Comparison of ENCODE assay signal across 8 cellular contexts in the genomic region with DNA sequence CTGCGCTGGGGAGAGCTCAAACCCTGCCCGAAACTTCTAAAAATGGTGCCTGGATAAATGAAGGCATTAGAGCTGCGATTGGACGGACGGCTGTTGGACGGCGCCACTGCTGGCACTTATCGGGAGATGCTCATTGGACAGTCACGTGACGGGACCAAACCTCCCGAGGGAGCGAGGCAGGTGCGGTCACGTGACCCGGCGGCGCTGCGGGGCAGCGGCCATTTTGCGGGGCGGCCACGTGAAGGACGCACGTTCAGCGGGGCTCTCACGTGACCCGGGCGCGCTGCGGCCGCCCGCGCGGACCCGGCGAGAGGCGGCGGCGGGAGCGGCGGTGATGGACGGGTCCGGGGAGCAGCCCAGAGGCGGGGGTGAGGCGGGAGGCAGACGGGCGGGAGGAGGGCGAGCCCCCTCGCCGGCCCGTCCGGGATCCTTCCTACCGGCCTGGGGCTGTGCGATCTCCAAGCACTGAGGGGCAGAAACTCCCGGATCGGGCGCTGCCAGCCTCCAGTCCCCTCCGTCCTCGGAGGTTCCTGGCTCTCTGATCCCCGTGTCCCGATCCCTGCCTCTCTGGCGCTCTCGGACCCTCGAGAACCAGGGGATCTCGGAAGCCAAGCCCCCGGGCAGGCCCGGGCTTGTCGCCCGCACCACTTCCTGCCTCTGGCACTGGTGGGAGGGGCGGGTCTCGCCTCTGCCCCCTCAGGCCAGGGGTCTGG. TPM values are rescaled to one million over a fixed set of nuclear protein-coding genes. Genes with fewer than 3 reads are reported as not detected.
DNase-seq lines count a peak whose midpoint lies in the region; ATAC-seq and TF ChIP-seq lines count a peak whose summit lies in the region.

A gene (plus strand): TSS at position 281 of the 713 bp plus-strand sequence. CDS start 54 bp downstream, at position 335.

- H3F3A ChIP-seq in GM23338 (replicated peaks; ENCODE audit: low read depth), result peaks cover 20% of the 10 kb centered on the region

- intact Hi-C loops in activated T-helper 2 cell treated with anti-CD3 and anti-CD28 coated beads, Interferon-gamma antibody, Interleukin-2, Interleukin-4, amounts not matched to agents 10 μg/mL and 5 μg/mL and 100 μg/mL, durations not matched to agents 14 hours and 24 hours and 36 hours (cut with micrococcal nuclease), result loop anchor here (1.0 kb wide), 1 partner anchor 11 kb away; a partner anchor contains a TSS
- intact Hi-C loops in natural killer cell (cut with micrococcal nuclease), result loop anchor here (1.0 kb wide), 1 partner anchor 11 kb away; a partner anchor contains a TSS

- peaks cover 13% of the 10 kb centered on the region for H4K20me1 ChIP-seq in GM23338 (replicated peaks; ENCODE audit: insufficient read depth)

- H3K27ac Mint-ChIP-seq in GM23338 (peak within 1 kb of the TSS; percentile 94), natural killer cell (peak within 1 kb of the TSS; percentile 79 to 85)
- H3K27ac Mint-ChIP-seq in activated T-helper 2 cell treated with anti-CD3 and anti-CD28 coated beads, Interferon-gamma antibody, Interleukin-2, Interleukin-4, amounts not matched to agents 10 μg/mL and 5 μg/mL and 100 μg/mL, durations not matched to agents 14 hours and 24 hours and 36 hours, result peak within 1 kb of the TSS; percentile 84

- no peaks in the 10 kb centered on the region for H3K27me3 ChIP-seq in GM23338 (ENCODE audit: insufficient read depth)
- no peaks in the 10 kb centered on the region for H3K27me3 ChIP-seq in RWPE2 (ENCODE audit: insufficient read depth, poor library complexity, severe bottlenecking)

- no peaks in the 10 kb centered on the region for H3K9me2 ChIP-seq in GM23338 (ENCODE audit: insufficient read depth)

- H3K4me3 ChIP-seq in GM23338, result peak within 1 kb of the TSS; percentile 88
- H3K4me3 ChIP-seq in LNCaP clone FGC (ENCODE audit: low read depth, low read length), result peak within 1 kb of the TSS; percentile 88
- peak within 1 kb of the TSS; percentile 66 for H3K4me3 ChIP-seq in RWPE2 (ENCODE audit: severe bottlenecking)
- H3K4me3 ChIP-seq in fibroblast of mammary gland (ENCODE audit: control insufficient read depth, low read depth, low read length), result peak within 1 kb of the TSS; percentile 89

- no peaks in the 10 kb centered on the region for H3K9me3 ChIP-seq in RWPE2 (ENCODE audit: severe bottlenecking)

- H3K4me1 Mint-ChIP-seq in GM23338, result peaks cover 16% of the 10 kb centered on the region
- H3K4me1 Mint-ChIP-seq in activated T-helper 2 cell treated with anti-CD3 and anti-CD28 coated beads, Interferon-gamma antibody, Interleukin-2, Interleukin-4, amounts not matched to agents 10 μg/mL and 5 μg/mL and 100 μg/mL, durations not matched to agents 14 hours and 24 hours and 36 hours (ENCODE audit: low read depth), result peaks cover 24% of the 10 kb centered on the region
- H3K4me1 Mint-ChIP-seq in natural killer cell, result peaks cover 14 to 20% of the 10 kb centered on the region in 2 donors

- H3K36me3 Mint-ChIP-seq in GM23338 (ENCODE audit: low read depth) (peaks cover 42% of the 10 kb centered on the region), natural killer cell (no peaks in the 10 kb centered on the region)
- H3K36me3 Mint-ChIP-seq in activated T-helper 2 cell treated with anti-CD3 and anti-CD28 coated beads, Interferon-gamma antibody, Interleukin-2, Interleukin-4, amounts not matched to agents 10 μg/mL and 5 μg/mL and 100 μg/mL, durations not matched to agents 14 hours and 24 hours and 36 hours (ENCODE audit: low read depth), result peaks cover 40% of the 10 kb centered on the region

- DNase-seq in EH (ENCODE audit: low read depth), result peak; percentile 95
- peak; percentile 98 for DNase-seq in GM23338 (ENCODE audit: low spot score)
- DNase-seq in LNCaP clone FGC (ENCODE audit: low read depth), result peak; percentile 79
- peak; percentile 96 for DNase-seq in RWPE2 (ENCODE audit: low spot score)
- DNase-seq in activated T-helper 2 cell treated with anti-CD3 and anti-CD28 coated beads, Interferon-gamma antibody, Interleukin-2, Interleukin-4, amounts not matched to agents 10 μg/mL and 5 μg/mL and 100 μg/mL, durations not matched to agents 14 hours and 24 hours and 36 hours (ENCODE audit: low spot score), result peak; percentile 92
- DNase-seq in fibroblast of mammary gland (ENCODE audit: low read depth), result peak; percentile 96
- peak; percentile 82 for DNase-seq in natural killer cell
- peak; percentile 53 to 83 (median 64) for DNase-seq in stimulated activated naive CD4-positive, alpha-beta T cell (lab: John Stamatoyannopoulos, UW)

- H3K27me3 Mint-ChIP-seq in GM23338 (ENCODE audit: insufficient read depth, low read depth, poor library complexity) (peaks cover 18% of the 10 kb centered on the region), natural killer cell (ENCODE audit: low read depth in 2 of 2) (no peaks in the 10 kb centered on the region)
- no peaks in the 10 kb centered on the region for H3K27me3 Mint-ChIP-seq in activated T-helper 2 cell treated with anti-CD3 and anti-CD28 coated beads, Interferon-gamma antibody, Interleukin-2, Interleukin-4, amounts not matched to agents 10 μg/mL and 5 μg/mL and 100 μg/mL, durations not matched to agents 14 hours and 24 hours and 36 hours (ENCODE audit: low read depth)

- TF ChIP-seq CTCF in GM23338 (conservative IDR thresholded peaks at IDR 0.05; ENCODE audit: low read depth in 2 of 2) (no peak), LNCaP clone FGC (IDR thresholded peaks at IDR 0.05; ENCODE audit: control insufficient read depth, extremely low read depth, insufficient read depth) (no peak), RWPE2 (IDR thresholded peaks at IDR 0.05; ENCODE audit: poor library complexity, severe bottlenecking) (no peak), fibroblast of mammary gland (conservative IDR thresholded peaks at IDR 0.05; ENCODE audit: control insufficient read depth, insufficient read depth, low read depth, low read length) (no peak), natural killer cell (IDR thresholded peaks at IDR 0.05) (no peak)

- peaks cover 10% of the 10 kb centered on the region for H3K36me3 ChIP-seq in GM23338 (ENCODE audit: insufficient read depth)
- peaks cover 13% of the 10 kb centered on the region for H3K36me3 ChIP-seq in RWPE2 (ENCODE audit: low read depth)

- H3K4me1 ChIP-seq in GM23338 (ENCODE audit: insufficient read depth) (peaks cover 12% of the 10 kb centered on the region; the same call in 1 of the 2 replicates), RWPE2 (ENCODE audit: insufficient read depth, poor library complexity, severe bottlenecking) (no peaks in the 10 kb centered on the region)

- no peaks in the 10 kb centered on the region for H3K9me3 Mint-ChIP-seq in GM23338
- no peaks in the 10 kb centered on the region for H3K9me3 Mint-ChIP-seq in activated T-helper 2 cell treated with anti-CD3 and anti-CD28 coated beads, Interferon-gamma antibody, Interleukin-2, Interleukin-4, amounts not matched to agents 10 μg/mL and 5 μg/mL and 100 μg/mL, durations not matched to agents 14 hours and 24 hours and 36 hours
- H3K9me3 Mint-ChIP-seq in natural killer cell, result no peaks in the 10 kb centered on the region

- H3K79me2 ChIP-seq in GM23338 (replicated peaks; ENCODE audit: insufficient read depth), result peaks cover 29% of the 10 kb centered on the region

- peak within 1 kb of the TSS; percentile 74 for H2AFZ ChIP-seq in GM23338

- peak within 1 kb of the TSS; percentile 99 for H3K4me2 ChIP-seq in GM23338

- peak within 1 kb of the TSS; percentile 77 for H3K4me3 Mint-ChIP-seq in GM23338
- H3K4me3 Mint-ChIP-seq in activated T-helper 2 cell treated with anti-CD3 and anti-CD28 coated beads, Interferon-gamma antibody, Interleukin-2, Interleukin-4, amounts not matched to agents 10 μg/mL and 5 μg/mL and 100 μg/mL, durations not matched to agents 14 hours and 24 hours and 36 hours (ENCODE audit: low read depth), result peak within 1 kb of the TSS; percentile 89
- peak within 1 kb of the TSS; percentile 93 for H3K4me3 Mint-ChIP-seq in natural killer cell

- peak; percentile 90 for ATAC-seq in GM23338
- ATAC-seq in RWPE2 (ENCODE audit: low read depth), result peak; percentile 88
- peak; percentile 86 to 93 (median 91) for ATAC-seq in natural killer cell

- H3K27ac ChIP-seq in GM23338 (ENCODE audit: low read depth), result peak within 1 kb of the TSS; percentile 92
- H3K27ac ChIP-seq in RWPE2 (ENCODE audit: poor library complexity, severe bottlenecking), result peak within 1 kb of the TSS; percentile 62

TF ChIP-seq in GM23338, 12 proteins besides CTCF, POLR2A, EP300 and RAD21 (continues in another document):
- TF ChIP-seq JUNB (IDR thresholded peaks at IDR 0.05; ENCODE audit: unreplicated experiment) (no peak), ZNF114 (CRISPR knock-in tag; IDR thresholded peaks at IDR 0.05) (no peak), ZNF331 (CRISPR knock-in tag; IDR thresholded peaks at IDR 0.05; ENCODE audit: low read depth) (no peak)

RNA-seq across cellular contexts. Expression of the gene that starts here (rescaled TPM):
- total RNA-seq in GM23338 (2014; rRNA removed; shearing (Covaris generic)), result 184 and 261 TPM in 2 replicates
- polyA plus RNA-seq in GM23338 (2016; fragmentation: Nextera tagmentation; extraction: Ambion mirVana), result 168 and 179 TPM in 2 replicates
- total RNA-seq in activated T-helper 2 cell treated with anti-CD3 and anti-CD28 coated beads, Interferon-gamma antibody, Interleukin-2, Interleukin-4, amounts not matched to agents 10 μg/mL and 5 μg/mL and 100 μg/mL, durations not matched to agents 14 hours and 24 hours and 36 hours, result 232 and 242 TPM in 2 replicates
- total RNA-seq in natural killer cell, result 100 to 1,000 TPM; 117 to 133 (median 120) TPM

Comparison
In these comparisons a context has a peak if more than half of its experiments do, and no peak if none do; other contexts are left out.
1. Peak in every context shown above with its lines: DNase-seq, ATAC-seq, H3K4me3 ChIP-seq and H3K27ac ChIP-seq.